34 cellular contexts compared by ENCODE assay signal in genomic region chr5:123155511-123155923, GRCh38.
DNase-seq lines count a peak whose midpoint lies in the region; ATAC-seq and TF ChIP-seq lines count a peak whose summit lies in the region.
"Had no signal": no experiment of that assay in that cellular context is flagged by ENCODE, and none has a peak within 500 bp of the region (broad histone marks: within the 10 kb centered on the region; RNA-seq: fewer than 3 reads in every experiment).

No MANE protein-coding gene starts in this region.

- H3K27me3 ChIP-seq in lower lobe of right lung (ENCODE audit: low read depth) (no peaks in the 10 kb centered on the region), upper lobe of right lung (no peaks in the 10 kb centered on the region)
- H3K27me3 ChIP-seq: colonic mucosa, uterus had no signal

- H3K4me1 ChIP-seq in lower lobe of right lung (peaks cover 17% of the 10 kb centered on the region), upper lobe of right lung (peaks cover 12% of the 10 kb centered on the region)
- H3K4me1 ChIP-seq: colonic mucosa, uterus had no signal

- no peak overlapping the region for H3K27ac Mint-ChIP-seq in chondrocyte (ENCODE audit: unreplicated experiment)
- H3K27ac Mint-ChIP-seq: activated CD4-positive, alpha-beta T cell treated with anti-CD3 and anti-CD28 coated beads, Interleukin-2, amount 10 ng/mL, durations not matched to agents 24 days and 14 days; activated T-helper 2 cell treated with anti-CD3 and anti-CD28 coated beads, Interferon-gamma antibody, Interleukin-2, Interleukin-4, amounts not matched to agents 10 μg/mL and 5 μg/mL and 100 μg/mL, durations not matched to agents 14 hours and 24 hours and 36 hours; stimulated activated memory B cell treated with anti-CD40 and anti-IgM and Interleukin-4, amounts not matched to agents 10 μg/mL and 1 μg/mL and 100 μg/mL, for 72 hours had no signal

- H3K36me3 ChIP-seq in lower lobe of right lung = no peaks in the 10 kb centered on the region
- no peaks in the 10 kb centered on the region for H3K36me3 ChIP-seq in upper lobe of right lung
- H3K36me3 ChIP-seq: colonic mucosa, neutrophil, uterus had no signal

- TF ChIP-seq CTCF in VCaP (conservative IDR thresholded peaks at IDR 0.05) (no peak), lower lobe of right lung (IDR thresholded peaks at IDR 0.05) (no peak), upper lobe of right lung (IDR thresholded peaks at IDR 0.05) (no peak), chondrocyte (IDR thresholded peaks at IDR 0.05) (no peak)

- no peaks in the 10 kb centered on the region for H3K36me3 Mint-ChIP-seq in chondrocyte (ENCODE audit: low read depth)
- H3K36me3 Mint-ChIP-seq: naive B cell; stimulated activated memory B cell treated with anti-CD40 and anti-IgM and Interleukin-4, amounts not matched to agents 10 μg/mL and 1 μg/mL and 100 μg/mL, for 72 hours had no signal

- DNase-seq in NCI-H1694 (lab: John Stamatoyannopoulos, UW) = peak; percentile 10
- no peak for DNase-seq in NCI-H1694 treated with DMSO at 0.1 percent for 48 hours (lab: John Stamatoyannopoulos, UW)
- no peak for DNase-seq in lower lobe of right lung
- no peak for DNase-seq in upper lobe of right lung
- DNase-seq in NCI-H524 (lab: John Stamatoyannopoulos, UW) = no peak
- no peak for DNase-seq in chondrocyte (ENCODE audit: low spot score)
- DNase-seq in NCI-H1105 (lab: John Stamatoyannopoulos, UW) = no peak
- DNase-seq: 8988T; activated CD4-positive, alpha-beta T cell treated with anti-CD3 and anti-CD28 coated beads, Interleukin-2, amount 10 ng/mL, durations not matched to agents 24 days and 14 days; activated CD8-positive, alpha-beta memory T cell treated with anti-CD3 and anti-CD28 coated beads for 24 hours; activated naive CD4-positive, alpha-beta T cell treated with anti-CD3 and anti-CD28 coated beads, Interleukin-2, amount 50 U/mL, for 16 hours; activated T-cell treated with anti-CD3 and anti-CD28 coated beads for 4 hours; amygdala; colonic mucosa; DMS79 treated with DMSO at 0.1 percent for 48 hours; effector CD8-positive, alpha-beta T cell; erythroblast; GDM1; HCEC 1CT; IMR-90; islet precursor cell; left ventricle myocardium superior; naive B cell; NCI-H1930; posterior cingulate gyrus; SHP77 treated with DMSO at 0.1 percent for 48 hours; SW 1271; T1000; uterus had no signal

- no peak overlapping the region for H3K4me3 Mint-ChIP-seq in chondrocyte (ENCODE audit: unreplicated experiment)
- H3K4me3 Mint-ChIP-seq: activated CD4-positive, alpha-beta T cell treated with anti-CD3 and anti-CD28 coated beads, Interleukin-2, amount 10 ng/mL, durations not matched to agents 24 days and 14 days; naive B cell; stimulated activated memory B cell treated with anti-CD40 and anti-IgM and Interleukin-4, amounts not matched to agents 10 μg/mL and 1 μg/mL and 100 μg/mL, for 72 hours had no signal

- no peaks in the 10 kb centered on the region for H3K27me3 Mint-ChIP-seq in chondrocyte (ENCODE audit: low read depth)

- intact Hi-C loops in lower lobe of right lung (cut with DNase I) (no loop called here), upper lobe of right lung (cut with DNase I) (no loop called here)

- H3K9me3 Mint-ChIP-seq in chondrocyte (ENCODE audit: low read depth) = no peaks in the 10 kb centered on the region
- H3K9me3 Mint-ChIP-seq: activated CD4-positive, alpha-beta T cell treated with anti-CD3 and anti-CD28 coated beads, Interleukin-2, amount 10 ng/mL, durations not matched to agents 24 days and 14 days; activated T-helper 2 cell treated with anti-CD3 and anti-CD28 coated beads, Interferon-gamma antibody, Interleukin-2, Interleukin-4, amounts not matched to agents 10 μg/mL and 5 μg/mL and 100 μg/mL, durations not matched to agents 14 hours and 24 hours and 36 hours; stimulated activated memory B cell treated with anti-CD40 and anti-IgM and Interleukin-4, amounts not matched to agents 10 μg/mL and 1 μg/mL and 100 μg/mL, for 72 hours had no signal

- ATAC-seq in lower lobe of right lung = no peak
- ATAC-seq in upper lobe of right lung = no peak
- ATAC-seq: left ventricle myocardium superior; sciatic nerve; stimulated activated memory B cell treated with anti-CD40 and anti-IgM and Interleukin-4, amounts not matched to agents 10 μg/mL and 1 μg/mL and 100 μg/mL, for 72 hours had no signal

- H3K4me1 Mint-ChIP-seq in chondrocyte (ENCODE audit: low read depth) = peaks cover 28% of the 10 kb centered on the region
- H3K4me1 Mint-ChIP-seq: activated CD4-positive, alpha-beta T cell treated with anti-CD3 and anti-CD28 coated beads, Interleukin-2, amount 10 ng/mL, durations not matched to agents 24 days and 14 days; naive B cell; stimulated activated memory B cell treated with anti-CD40 and anti-IgM and Interleukin-4, amounts not matched to agents 10 μg/mL and 1 μg/mL and 100 μg/mL, for 72 hours had no signal

- H3K4me3 ChIP-seq in lower lobe of right lung = no peak overlapping the region
- no peak overlapping the region for H3K4me3 ChIP-seq in upper lobe of right lung
- H3K4me3 ChIP-seq: colonic mucosa, uterus had no signal

- H3K9me3 ChIP-seq in lower lobe of right lung (no peaks in the 10 kb centered on the region), upper lobe of right lung (no peaks in the 10 kb centered on the region)
- H3K9me3 ChIP-seq: colonic mucosa, neutrophil, uterus had no signal

- peak overlapping the region; percentile 46 for H3K27ac ChIP-seq in VCaP
- H3K27ac ChIP-seq in lower lobe of right lung = peak overlapping the region; percentile 13
- H3K27ac ChIP-seq in upper lobe of right lung = peak overlapping the region; percentile 56
- H3K27ac ChIP-seq: colonic mucosa, neutrophil had no signal
